14 cellular contexts compared by ENCODE assay signal in genomic region chr15:95492388-95493070, GRCh38.
DNase-seq lines count a peak whose midpoint lies in the region; ATAC-seq and TF ChIP-seq lines count a peak whose summit lies in the region.
"Had no signal": no experiment of that assay in that cellular context is flagged by ENCODE, and none has a peak within 500 bp of the region (broad histone marks: within the 10 kb centered on the region; RNA-seq: fewer than 3 reads in every experiment).

No MANE protein-coding gene starts in this region.

- H3K36me3 Mint-ChIP-seq in WTC11 = no peaks in the 10 kb centered on the region
- no peaks in the 10 kb centered on the region for H3K36me3 Mint-ChIP-seq in stimulated activated naive B cell treated with anti-CD40 and anti-IgM and Interleukin-4, amounts not matched to agents 10 μg/mL and 1 μg/mL and 100 μg/mL, for 72 hours

- POLR2A ChIA-PET in WTC11 (lab: Charles Lee) = no interaction called here

- TF ChIP-seq CTCF in WTC11 (IDR thresholded peaks at IDR 0.05) = no peak

- WGBS in mesenchymal stem cell = 90% methylated on average over 3 of the region's 5 CpGs

- no peak overlapping the region for H3K4me3 Mint-ChIP-seq in WTC11
- no peak overlapping the region for H3K4me3 Mint-ChIP-seq in stimulated activated naive B cell treated with anti-CD40 and anti-IgM and Interleukin-4, amounts not matched to agents 10 μg/mL and 1 μg/mL and 100 μg/mL, for 72 hours

- H3K4me3 ChIP-seq in mesenchymal stem cell (ENCODE audit: insufficient read depth in 1 of 2, low read depth in 1 of 2, low read length in 2 of 2) = no peak overlapping the region

- H2BK12ac ChIP-seq in mesenchymal stem cell (ENCODE audit: low read length in 2 of 2) = no peak overlapping the region

- no peaks in the 10 kb centered on the region for H3K36me3 ChIP-seq in mesenchymal stem cell (ENCODE audit: control insufficient read depth in 1 of 2, insufficient read depth in 2 of 2, low read depth in 1 of 2, low read length in 2 of 2)

- H3K9ac ChIP-seq in mesenchymal stem cell (ENCODE audit: low read length) = no peak overlapping the region

- H3K4me1 Mint-ChIP-seq in WTC11 = peaks cover 11% of the 10 kb centered on the region; the same call in 1 of the 2 replicates
- H3K4me1 Mint-ChIP-seq in stimulated activated naive B cell treated with anti-CD40 and anti-IgM and Interleukin-4, amounts not matched to agents 10 μg/mL and 1 μg/mL and 100 μg/mL, for 72 hours = no peaks in the 10 kb centered on the region

- no peaks in the 10 kb centered on the region for H3K27me3 Mint-ChIP-seq in WTC11 (ENCODE audit: low read depth)
- no peaks in the 10 kb centered on the region for H3K27me3 Mint-ChIP-seq in stimulated activated naive B cell treated with anti-CD40 and anti-IgM and Interleukin-4, amounts not matched to agents 10 μg/mL and 1 μg/mL and 100 μg/mL, for 72 hours

- no peak overlapping the region for H2AFZ ChIP-seq in mesenchymal stem cell (ENCODE audit: low read depth, low read length)

- CTCF ChIA-PET in WTC11 (lab: Charles Lee) = no interaction called here

- H3K9me3 Mint-ChIP-seq in WTC11 = no peaks in the 10 kb centered on the region
- no peaks in the 10 kb centered on the region for H3K9me3 Mint-ChIP-seq in stimulated activated naive B cell treated with anti-CD40 and anti-IgM and Interleukin-4, amounts not matched to agents 10 μg/mL and 1 μg/mL and 100 μg/mL, for 72 hours

- H4K91ac ChIP-seq in mesenchymal stem cell (ENCODE audit: low read length) = no peak overlapping the region

- H3K9me3 ChIP-seq in mesenchymal stem cell (ENCODE audit: control insufficient read depth, low read length) = no peaks in the 10 kb centered on the region

- no peak overlapping the region for H3K4me2 ChIP-seq in mesenchymal stem cell (ENCODE audit: low read length, poor library complexity, severe bottlenecking)

- no peak overlapping the region for H2BK120ac ChIP-seq in mesenchymal stem cell (ENCODE audit: low read depth, low read length)

- H4K8ac ChIP-seq in mesenchymal stem cell (ENCODE audit: low read length) = no peak overlapping the region

- no peak overlapping the region for H3K23ac ChIP-seq in mesenchymal stem cell (ENCODE audit: low read length in 2 of 2)

- no peak overlapping the region for H3K14ac ChIP-seq in mesenchymal stem cell (ENCODE audit: low read length in 2 of 2)

- H3K27ac ChIP-seq in mesenchymal stem cell (ENCODE audit: low read length, poor library complexity, severe bottlenecking) = no peak overlapping the region

- H2BK5ac ChIP-seq in mesenchymal stem cell (ENCODE audit: low read depth, low read length, poor library complexity, severe bottlenecking) = no peak overlapping the region

- no peak overlapping the region for H2AK5ac ChIP-seq in mesenchymal stem cell (ENCODE audit: low read length, severe bottlenecking)

- DNase-seq in HPDE6-E6E7 (ENCODE audit: extremely low spot score) (peak; percentile 42), WTC11 (ENCODE audit: low spot score) (no peak), islet precursor cell (peak; percentile 66), renal cortical epithelial cell (ENCODE audit: low read depth) (peak; percentile 72), mesenchymal stem cell (no peak), HuH-7.5 (ENCODE audit: low spot score) (no peak), T1000 (lab: John Stamatoyannopoulos, UW) (no peak)
- DNase-seq in stimulated activated naive B cell treated with anti-CD40 and anti-IgM and Interleukin-4, amounts not matched to agents 10 μg/mL and 1 μg/mL and 100 μg/mL, for 72 hours = no peak
- DNase-seq: C1 segment of cervical spinal cord, GF-D8, NCI-H1417, NCI-H187 treated with DMSO at 0.1 percent for 48 hours, NCI-H345, NCI-H69 had no signal

- no peaks in the 10 kb centered on the region for H3K79me1 ChIP-seq in mesenchymal stem cell (replicated peaks; ENCODE audit: low read length, poor library complexity, severe bottlenecking)

- H3K27me3 ChIP-seq in mesenchymal stem cell (ENCODE audit: control insufficient read depth in 1 of 2, insufficient read depth in 1 of 2, low read length in 2 of 2) = no peaks in the 10 kb centered on the region

- H3K4me1 ChIP-seq in mesenchymal stem cell (ENCODE audit: control insufficient read depth, insufficient read depth, low read depth, low read length) = peaks cover 3% of the 10 kb centered on the region

- no peak overlapping the region for H3K27ac Mint-ChIP-seq in WTC11
- no peak overlapping the region for H3K27ac Mint-ChIP-seq in stimulated activated naive B cell treated with anti-CD40 and anti-IgM and Interleukin-4, amounts not matched to agents 10 μg/mL and 1 μg/mL and 100 μg/mL, for 72 hours

- H3K18ac ChIP-seq in mesenchymal stem cell (ENCODE audit: low read depth in 1 of 2, low read length in 2 of 2) = no peak overlapping the region

- ATAC-seq in WTC11 = peak; percentile 28; the same call in 1 of the 2 replicates
- no peak for ATAC-seq in stimulated activated naive B cell treated with anti-CD40 and anti-IgM and Interleukin-4, amounts not matched to agents 10 μg/mL and 1 μg/mL and 100 μg/mL, for 72 hours (replicated peaks)

- H3K4ac ChIP-seq in mesenchymal stem cell (ENCODE audit: low read depth in 1 of 2, low read length in 2 of 2) = no peak overlapping the region

- no peak overlapping the region for H2BK15ac ChIP-seq in mesenchymal stem cell (ENCODE audit: low read depth, poor library complexity, severe bottlenecking)

TF ChIP-seq in WTC11, 78 proteins besides CTCF, POLR2A, EP300 and RAD21 (continues in another document):
- no peak for TF ChIP-seq PREB (CRISPR knock-in tag; IDR thresholded peaks at IDR 0.05; ENCODE audit: borderline replicate concordance)
- TF ChIP-seq TCF7 (CRISPR knock-in tag; IDR thresholded peaks at IDR 0.05; ENCODE audit: low read depth) = no peak
- no peak for TF ChIP-seq MYBL2 (CRISPR knock-in tag; IDR thresholded peaks at IDR 0.05)
- TF ChIP-seq FOXJ3 (CRISPR knock-in tag; IDR thresholded peaks at IDR 0.05; ENCODE audit: borderline replicate concordance) = no peak
- TF ChIP-seq TEAD1 (CRISPR knock-in tag; IDR thresholded peaks at IDR 0.05) = no peak
- TF ChIP-seq KAT7 (CRISPR knock-in tag; IDR thresholded peaks at IDR 0.05; ENCODE audit: borderline replicate concordance) = no peak
- TF ChIP-seq ZMAT4 (CRISPR knock-in tag; IDR thresholded peaks at IDR 0.05) = no peak
- TF ChIP-seq PRRX2 (CRISPR knock-in tag; IDR thresholded peaks at IDR 0.05) = no peak
- TF ChIP-seq GTF2I (CRISPR knock-in tag; conservative IDR thresholded peaks at IDR 0.05) = no peak
- no peak for TF ChIP-seq OVOL2 (CRISPR knock-in tag; IDR thresholded peaks at IDR 0.05; ENCODE audit: borderline replicate concordance)
- TF ChIP-seq E2F5 (CRISPR knock-in tag; IDR thresholded peaks at IDR 0.05) = no peak
- TF ChIP-seq ARID4B (CRISPR knock-in tag; IDR thresholded peaks at IDR 0.05; ENCODE audit: borderline replicate concordance) = no peak
- TF ChIP-seq GABPB1 (CRISPR knock-in tag; IDR thresholded peaks at IDR 0.05) = no peak
- TF ChIP-seq SMAD3 (CRISPR knock-in tag; IDR thresholded peaks at IDR 0.05; ENCODE audit: borderline replicate concordance) = no peak

Comparison
In these comparisons a context has a peak if more than half of its experiments do, and no peak if none do; other contexts are left out.
1. DNase-seq: peak in HPDE6-E6E7 (single experiment), islet precursor cell (single experiment) and renal cortical epithelial cell (single experiment); none in WTC11 (single experiment), mesenchymal stem cell (single experiment), HuH-7.5 (single experiment), stimulated activated naive B cell treated with anti-CD40 and anti-IgM and Interleukin-4, amounts not matched to agents 10 μg/mL and 1 μg/mL and 100 μg/mL, for 72 hours (single experiment) and T1000 (single experiment).